ENCODE assay signal across 25 cellular contexts in the genomic region with DNA sequence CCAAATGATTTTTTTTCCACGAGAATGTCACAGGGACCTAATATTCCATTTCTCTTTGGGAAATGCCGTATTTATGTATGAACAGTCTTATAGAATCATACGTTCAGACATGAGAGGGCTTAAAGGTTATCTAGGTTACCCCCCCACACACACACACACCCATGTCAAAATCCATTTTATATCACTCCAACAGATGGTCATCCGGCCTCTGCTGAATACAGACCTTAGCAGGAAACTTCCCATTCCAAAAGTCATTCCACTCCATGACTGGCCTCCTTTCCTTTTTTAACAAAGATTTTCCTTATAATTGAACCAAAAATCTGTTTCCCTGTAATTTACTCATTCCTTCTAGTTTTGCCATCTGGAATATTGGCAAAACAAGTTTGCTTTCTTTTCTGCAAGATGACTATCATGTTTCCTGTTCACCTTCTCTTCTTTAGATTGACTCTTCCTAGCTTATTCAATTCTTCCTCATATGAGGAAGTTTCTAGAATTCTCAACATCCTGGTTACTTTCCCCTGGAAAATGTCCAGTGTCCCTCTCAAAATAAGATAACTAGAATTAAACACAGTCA.
"Had no signal": no experiment of that assay in that cellular context is flagged by ENCODE, and none has a peak within 500 bp of the region (broad histone marks: within the 10 kb centered on the region; RNA-seq: fewer than 3 reads in every experiment).

No MANE protein-coding gene starts in this region.

- H3K27ac Mint-ChIP-seq: neural progenitor cell; stimulated activated memory B cell treated with anti-CD40 and anti-IgM and Interleukin-4, amounts not matched to agents 10 μg/mL and 1 μg/mL and 100 μg/mL, for 72 hours; type B pancreatic cell had no signal

- ATAC-seq: left cardiac atrium; left lobe of liver; lower lobe of right lung; naive thymus-derived CD8-positive, alpha-beta T cell; psoas muscle; right lobe of liver; stimulated activated memory B cell treated with anti-CD40 and anti-IgM and Interleukin-4, amounts not matched to agents 10 μg/mL and 1 μg/mL and 100 μg/mL, for 72 hours; stimulated activated naive CD8-positive, alpha-beta T cell treated with anti-CD3 and anti-CD28 coated beads, Interleukin-15, amount 100 ng/mL, for 72 hours had no signal

- H3K4me3 ChIP-seq: lower lobe of right lung, neural progenitor cell, psoas muscle, right lobe of liver, smooth muscle cell, tibial nerve, uterus had no signal

- H3K9me3 Mint-ChIP-seq: naive thymus-derived CD8-positive, alpha-beta T cell; nephron progenitor cell; neural progenitor cell; stimulated activated memory B cell treated with anti-CD40 and anti-IgM and Interleukin-4, amounts not matched to agents 10 μg/mL and 1 μg/mL and 100 μg/mL, for 72 hours; stimulated activated naive CD8-positive, alpha-beta T cell treated with anti-CD3 and anti-CD28 coated beads, Interleukin-15, amount 100 ng/mL, for 72 hours; type B pancreatic cell had no signal

- H3K4me3 Mint-ChIP-seq: naive thymus-derived CD8-positive, alpha-beta T cell; nephron progenitor cell; neural progenitor cell; stimulated activated memory B cell treated with anti-CD40 and anti-IgM and Interleukin-4, amounts not matched to agents 10 μg/mL and 1 μg/mL and 100 μg/mL, for 72 hours; stimulated activated naive CD8-positive, alpha-beta T cell treated with anti-CD3 and anti-CD28 coated beads, Interleukin-15, amount 100 ng/mL, for 72 hours; type B pancreatic cell had no signal

- H3K9ac ChIP-seq: neural progenitor cell, parathyroid adenoma had no signal

- H3K27me3 ChIP-seq: neural progenitor cell, neutrophil, right lobe of liver, tibial nerve, uterus had no signal

- H3K27me3 Mint-ChIP-seq: naive thymus-derived CD8-positive, alpha-beta T cell; stimulated activated memory B cell treated with anti-CD40 and anti-IgM and Interleukin-4, amounts not matched to agents 10 μg/mL and 1 μg/mL and 100 μg/mL, for 72 hours; stimulated activated naive CD8-positive, alpha-beta T cell treated with anti-CD3 and anti-CD28 coated beads, Interleukin-15, amount 100 ng/mL, for 72 hours; type B pancreatic cell had no signal

- H3K27ac ChIP-seq: lower lobe of right lung, neural progenitor cell, neutrophil, parathyroid adenoma, right lobe of liver, tibial nerve, uterus had no signal

- H3K36me3 Mint-ChIP-seq: neural progenitor cell, type B pancreatic cell had no signal

- H3K4me1 ChIP-seq: lower lobe of right lung, right lobe of liver, uterus had no signal

- H3K9me3 ChIP-seq: lower lobe of right lung, neutrophil, psoas muscle, right lobe of liver, tibial nerve, uterus had no signal

- DNase-seq: islet precursor cell; left cardiac atrium; lower lobe of right lung; mesenchymal stem cell; naive thymus-derived CD8-positive, alpha-beta T cell; nephron progenitor cell; occipital lobe; psoas muscle; right lobe of liver; stimulated activated CD4-positive, alpha-beta T cell treated with anti-CD3 and anti-CD28 coated beads, Interleukin-1b, Interleukin-23, amount 100 ng/mL, for 48 hours; stimulated activated CD4-positive, alpha-beta T cell treated with anti-CD3 and anti-CD28 coated beads, Interleukin-2, amount 100 ng/mL, for 48 hours; stimulated activated CD4-positive, alpha-beta T cell treated with anti-CD3 and anti-CD28 coated beads, Interleukin-4, amount 100 ng/mL, for 4 hours; stimulated activated CD8-positive, alpha-beta memory T cell treated with anti-CD3 and anti-CD28 coated beads, Interleukin-4, amount 100 ng/mL, for 48 hours; stimulated activated naive CD4-positive, alpha-beta T cell treated with Interleukin-2 at 50 U/mL for 16 hours; stimulated activated naive CD8-positive, alpha-beta T cell treated with anti-CD3 and anti-CD28 coated beads, Interleukin-15, amount 100 ng/mL, for 72 hours; substantia nigra; uterus had no signal

- H3K36me3 ChIP-seq: lower lobe of right lung, neural progenitor cell, neutrophil, right lobe of liver, tibial nerve, uterus had no signal
